In genomic region chr15:74545776-74546656, GRCh38 we compare ENCODE assay signal across 8 cellular contexts. TPM values are rescaled to one million over a fixed set of nuclear protein-coding genes. Genes with fewer than 3 reads are reported as not detected.
DNase-seq lines count a peak whose midpoint lies in the region; ATAC-seq and TF ChIP-seq lines count a peak whose summit lies in the region.

No MANE protein-coding gene starts in this region.

- peak overlapping the region; percentile 86 for H3K27ac Mint-ChIP-seq in activated T-cell treated with anti-CD3 and anti-CD28 coated beads, Interleukin-2, amount 50 U/mL, for 72 hours
- H3K27ac Mint-ChIP-seq in nephron progenitor cell: peak overlapping the region; percentile 67

- peaks cover 13 to 40% of the 10 kb centered on the region in 2 donors for H3K36me3 Mint-ChIP-seq in activated T-cell treated with anti-CD3 and anti-CD28 coated beads, Interleukin-2, amount 50 U/mL, for 72 hours (ENCODE audit: insufficient read depth in 2 of 2)
- peaks cover 58% of the 10 kb centered on the region for H3K36me3 Mint-ChIP-seq in nephron progenitor cell (ENCODE audit: low read depth)

- DNase-seq in DMS 273 treated with DMSO at 0.1 percent for 48 hours (lab: John Stamatoyannopoulos, UW) (peak; percentile 96), Peyer's patch (peak; percentile 78 to 95 (median 95)), fibroblast of gingiva (ENCODE audit: low read depth) (peak; percentile 99), nephron progenitor cell (peak; percentile 28)
- DNase-seq in activated T-cell treated with anti-CD3 and anti-CD28 coated beads, Interleukin-2, amount 50 U/mL, for 72 hours: peak; percentile 96
- DNase-seq in stimulated activated naive CD8-positive, alpha-beta T cell treated with anti-CD3 and anti-CD28 coated beads, Interleukin-15, Interleukin-2, amounts not matched to agents 100 U/mL and 50 U/mL, for 24 hours: peak; percentile 98

- peaks cover 5% of the 10 kb centered on the region; the same call in 1 of the 2 replicates for H4K20me1 ChIP-seq in KMS-11 (ENCODE audit: insufficient read depth)

- H3K4me3 ChIP-seq in KMS-11 (IDR thresholded peaks at IDR 0.05; ENCODE audit: insufficient read depth, low read depth, low read length) (no peak overlapping the region), Peyer's patch (no peak overlapping the region)

- no peaks in the 10 kb centered on the region for H3K9me3 ChIP-seq in Peyer's patch

- no peaks in the 10 kb centered on the region for H3K27me3 ChIP-seq in KMS-11 (ENCODE audit: insufficient read depth, low read depth)
- no peaks in the 10 kb centered on the region for H3K27me3 ChIP-seq in Peyer's patch

- H3K27ac ChIP-seq in KMS-11: peak overlapping the region; percentile 79
- peak overlapping the region in 3 of 4 donors; percentile 15 to 62 (median 22) for H3K27ac ChIP-seq in Peyer's patch

- peak; percentile 57 for ATAC-seq in GM21717 (IDR thresholded peaks at IDR 0.05; ENCODE audit: unreplicated experiment)
- ATAC-seq in activated T-cell treated with anti-CD3 and anti-CD28 coated beads, Interleukin-2, amount 50 U/mL, for 72 hours (replicated peaks in 1 of 2): peak; percentile 72 to 78
- ATAC-seq in stimulated activated naive CD8-positive, alpha-beta T cell treated with anti-CD3 and anti-CD28 coated beads, Interleukin-15, Interleukin-2, amounts not matched to agents 100 U/mL and 50 U/mL, for 24 hours: peak; percentile 83

- H3K36me3 ChIP-seq in KMS-11 (ENCODE audit: insufficient read depth): peaks cover 10% of the 10 kb centered on the region; the same call in 1 of the 2 replicates
- peaks cover 0 to 11% (median 4%) of the 10 kb centered on the region in 3 donors for H3K36me3 ChIP-seq in Peyer's patch

- H3K4me1 ChIP-seq in KMS-11 (ENCODE audit: low read depth, poor library complexity, severe bottlenecking) (peaks cover 69% of the 10 kb centered on the region), Peyer's patch (peaks cover 0 to 39% (median 9%) of the 10 kb centered on the region in 4 donors)

- peak overlapping the region; percentile 94 for H3K4me2 ChIP-seq in KMS-11

- H2AFZ ChIP-seq in KMS-11 (ENCODE audit: low read depth): no peak overlapping the region

- peaks cover 72% of the 10 kb centered on the region for H3K4me1 Mint-ChIP-seq in activated T-cell treated with anti-CD3 and anti-CD28 coated beads, Interleukin-2, amount 50 U/mL, for 72 hours (ENCODE audit: low read depth)
- H3K4me1 Mint-ChIP-seq in nephron progenitor cell: peaks cover 77% of the 10 kb centered on the region

- H3K27me3 Mint-ChIP-seq in activated T-cell treated with anti-CD3 and anti-CD28 coated beads, Interleukin-2, amount 50 U/mL, for 72 hours (ENCODE audit: low read depth): no peaks in the 10 kb centered on the region
- H3K27me3 Mint-ChIP-seq in nephron progenitor cell (ENCODE audit: low read depth, poor library complexity): peaks cover 4% of the 10 kb centered on the region

- H3K79me2 ChIP-seq in KMS-11 (ENCODE audit: insufficient read depth, low read depth): peaks cover 83% of the 10 kb centered on the region

- H3K4me3 Mint-ChIP-seq in activated T-cell treated with anti-CD3 and anti-CD28 coated beads, Interleukin-2, amount 50 U/mL, for 72 hours: peak overlapping the region; percentile 67 to 88
- peak overlapping the region; percentile 71 for H3K4me3 Mint-ChIP-seq in nephron progenitor cell

- no peaks in the 10 kb centered on the region for H3K9me3 Mint-ChIP-seq in activated T-cell treated with anti-CD3 and anti-CD28 coated beads, Interleukin-2, amount 50 U/mL, for 72 hours
- no peaks in the 10 kb centered on the region for H3K9me3 Mint-ChIP-seq in nephron progenitor cell

- no peak for TF ChIP-seq POLR2A in Peyer's patch (IDR thresholded peaks at IDR 0.05)

- peak overlapping the region; percentile 35; the same call in 1 of the 2 replicates for H3K9ac ChIP-seq in KMS-11

- no peak for TF ChIP-seq CTCF in KMS-11 (conservative IDR thresholded peaks at IDR 0.05; ENCODE audit: low read depth, low read length)
- peak in 4 of 6 experiments; percentile 3 to 19 (median 14) for TF ChIP-seq CTCF in Peyer's patch (IDR thresholded peaks at IDR 0.05)
- TF ChIP-seq CTCF in nephron progenitor cell (IDR thresholded peaks at IDR 0.05): no peak

RNA-seq across cellular contexts. Expression of gene ARID3B, which starts 5.0 kb away (rescaled TPM):
- 10 to 100 TPM; 10.9 to 29.4 (median 21.6) TPM for total RNA-seq in Peyer's patch
- 10 to 100 TPM; 47.6 to 53.8 TPM for total RNA-seq in activated T-cell treated with anti-CD3 and anti-CD28 coated beads, Interleukin-2, amount 50 U/mL, for 72 hours

Comparison
In these comparisons a context has a peak if more than half of its experiments do, and no peak if none do; other contexts are left out.
1. DNase-seq: peak in every context shown above with its lines; median percentile 99 in fibroblast of gingiva; 98 in stimulated activated naive CD8-positive, alpha-beta T cell treated with anti-CD3 and anti-CD28 coated beads, Interleukin-15, Interleukin-2, amounts not matched to agents 100 U/mL and 50 U/mL, for 24 hours; 96 in DMS 273 treated with DMSO at 0.1 percent for 48 hours; 96 in activated T-cell treated with anti-CD3 and anti-CD28 coated beads, Interleukin-2, amount 50 U/mL, for 72 hours; 95 in Peyer's patch; 28 in nephron progenitor cell.
2. CTCF ChIP-seq: peak in Peyer's patch (4 of 6); none in KMS-11 (single experiment) and nephron progenitor cell (single experiment).
3. Peak in every context shown above with its lines, with median percentiles within 50 percentile points of each other: ATAC-seq.